ENCODE assay signal across 32 cellular contexts in the genomic region with DNA sequence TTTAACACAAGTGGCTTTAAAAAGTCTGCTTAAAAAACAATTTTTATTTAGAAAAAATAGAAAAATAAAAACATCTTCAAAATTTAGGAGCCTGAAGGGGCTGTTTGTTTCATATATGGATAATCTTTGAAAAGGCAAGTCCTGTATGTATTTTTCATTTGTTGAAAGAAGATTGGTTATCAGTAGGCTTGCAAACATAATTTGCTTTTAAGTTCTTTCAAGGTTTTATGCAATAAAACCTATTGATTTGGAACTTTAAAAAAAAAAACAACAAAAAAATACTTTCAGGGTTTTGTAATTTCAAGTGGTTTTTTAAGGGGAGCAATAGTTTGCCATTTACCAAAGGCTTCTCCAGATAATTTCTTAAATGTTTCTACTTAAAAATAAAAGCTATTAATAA. TPM values are rescaled to one million over a fixed set of nuclear protein-coding genes. Genes with fewer than 3 reads are reported as not detected.
"Had no signal": no experiment of that assay in that cellular context is flagged by ENCODE, and none has a peak within 500 bp of the region (broad histone marks: within the 10 kb centered on the region; RNA-seq: fewer than 3 reads in every experiment).

No MANE protein-coding gene starts in this region.

- H3K27ac ChIP-seq: adrenal gland, esophagus squamous epithelium, gastroesophageal sphincter had no signal

- FAIRE-seq: colon had no signal

- ATAC-seq: activated CD4-positive, alpha-beta T cell treated with anti-CD3 and anti-CD28 coated beads for 36 hours; activated CD8-positive, alpha-beta memory T cell treated with anti-CD3 and anti-CD28 coated beads, Interleukin-2, amount 10 ng/mL, durations not matched to agents 7 days and 5 days; activated CD8-positive, alpha-beta T cell treated with anti-CD3 and anti-CD28 coated beads, Interleukin-2, amount 10 ng/mL, durations not matched to agents 7 days and 5 days; activated naive CD8-positive, alpha-beta T cell treated with anti-CD3 and anti-CD28 coated beads, Interleukin-2, amount 50 U/mL, for 24 hours; body of pancreas; effector memory CD8-positive, alpha-beta T cell; gastroesophageal sphincter; T-helper 17 cell had no signal

- H3K9me3 ChIP-seq: adrenal gland, body of pancreas, esophagus squamous epithelium, gastroesophageal sphincter had no signal

- DNase-seq: activated CD4-positive, alpha-beta memory T cell treated with anti-CD3 and anti-CD28 coated beads for 36 hours; activated CD4-positive, alpha-beta T cell treated with anti-CD3 and anti-CD28 coated beads for 36 hours; activated CD4-positive, alpha-beta T cell treated with anti-CD3 and anti-CD28 coated beads, Interleukin-2, amount 10 ng/mL, durations not matched to agents 24 days and 14 days; activated CD4-positive, CD25-positive, alpha-beta regulatory T cell; activated CD4-positive, CD25-positive, alpha-beta regulatory T cell treated with anti-CD3 and anti-CD28 coated beads, Interleukin-2, amount 50 U/mL, for 72 hours; activated CD8-positive, alpha-beta memory T cell treated with anti-CD3 and anti-CD28 coated beads, Interleukin-2, amount 10 ng/mL, durations not matched to agents 7 days and 5 days; activated CD8-positive, alpha-beta memory T cell treated with anti-CD3 and anti-CD28 coated beads, Interleukin-2, amount 50 U/mL, for 4 hours; activated CD8-positive, alpha-beta T cell treated with anti-CD3 and anti-CD28 coated beads, Interleukin-2, amount 10 ng/mL, durations not matched to agents 7 days and 5 days; activated effector memory CD4-positive, alpha-beta T cell treated with anti-CD3 and anti-CD28 coated beads, Interleukin-2, amount 50 U/mL, for 16 hours; activated naive CD4-positive, alpha-beta T cell treated with anti-CD3 and anti-CD28 coated beads for 36 hours; activated naive CD8-positive, alpha-beta T cell treated with anti-CD3 and anti-CD28 coated beads for 36 hours; activated naive CD8-positive, alpha-beta T cell treated with anti-CD3 and anti-CD28 coated beads, Interleukin-2, amount 50 U/mL, for 24 hours; activated T-cell treated with anti-CD3 and anti-CD28 coated beads, Interleukin-2, amount 50 U/mL, for 1 hour; activated T-cell treated with anti-CD3 and anti-CD28 coated beads, Interleukin-2, amount 50 U/mL, for 48 hours; adrenal gland; amygdala; aorta; body of pancreas; caudate nucleus; cortex of kidney; dermis blood vessel endothelial cell; effector CD4-positive, alpha-beta T cell; effector memory CD8-positive, alpha-beta T cell; erythroblast; esophagus squamous epithelium; foreskin melanocyte; T-helper 1 cell; T-helper 17 cell; T1000 had no signal

- H3K4me3 ChIP-seq: adrenal gland, body of pancreas, esophagus squamous epithelium, gastroesophageal sphincter had no signal

- H3K27me3 ChIP-seq: adrenal gland, body of pancreas, esophagus squamous epithelium, gastroesophageal sphincter had no signal

RNA-seq across cellular contexts. Expression of gene SUGCT, which starts 36.0 kb away (rescaled TPM):
- total RNA-seq: activated T-helper 1 cell treated with anti-CD3 and anti-CD28 coated beads, Interleukin-12 subunit alpha, Interleukin-12 subunit beta, Interleukin-2, Interleukin-4 antibody, amounts not matched to agents 30 ng/mL and 10 ng/mL and 1 ng/mL, durations not matched to agents 14 hours and 24 hours and 36 hours had no signal
